8 cellular contexts compared by ENCODE assay signal in genomic region chr2:108612514-108613183, GRCh38.
DNase-seq lines count a peak whose midpoint lies in the region; ATAC-seq and TF ChIP-seq lines count a peak whose summit lies in the region.

No MANE protein-coding gene starts in this region.

- peak overlapping the region; percentile 91 for H3K27ac ChIP-seq in OCI-LY7 (ENCODE audit: low read depth, low read length, poor library complexity, severe bottlenecking)
- no peak overlapping the region for H3K27ac ChIP-seq in adrenal gland

- H3K27ac Mint-ChIP-seq in MCF 10A (ENCODE audit: low read depth, unreplicated experiment) = peak overlapping the region; percentile 94

- H3K27me3 Mint-ChIP-seq in MCF 10A (ENCODE audit: insufficient read depth, unreplicated experiment) = no peaks in the 10 kb centered on the region

- no peaks in the 10 kb centered on the region for H3K9me3 Mint-ChIP-seq in MCF 10A (ENCODE audit: unreplicated experiment)

- 72 to 88% (median 87%) methylated on average over 6 to 10 of the region's 10 CpGs for WGBS in adrenal gland, 4 donors

- H3K4me1 Mint-ChIP-seq in MCF 10A (ENCODE audit: insufficient read depth, unreplicated experiment) = peaks cover 56% of the 10 kb centered on the region

- TF ChIP-seq POLR2A in adrenal gland (IDR thresholded peaks at IDR 0.05) = no peak

- no peaks in the 10 kb centered on the region for H3K27me3 ChIP-seq in adrenal gland

- H3K4me2 ChIP-seq in OCI-LY7 (ENCODE audit: low read length) = peak overlapping the region; percentile 88

- H3K4me3 Mint-ChIP-seq in MCF 10A (ENCODE audit: unreplicated experiment) = peak overlapping the region; percentile 40

- H3K9me3 ChIP-seq in OCI-LY7 (ENCODE audit: low read length) = no peaks in the 10 kb centered on the region
- H3K9me3 ChIP-seq in adrenal gland (replicated peaks in 1 of 3) = no peaks in the 10 kb centered on the region

- peak; percentile 40 for DNase-seq in DMS153 (lab: John Stamatoyannopoulos, UW)
- peak; percentile 60 for DNase-seq in OCI-LY7 (ENCODE audit: low spot score)
- peak; percentile 36 for DNase-seq in MCF 10A (ENCODE audit: unreplicated experiment)
- peak; percentile 57 to 73 for DNase-seq in stimulated activated CD4-positive, alpha-beta T cell treated with anti-CD3 and anti-CD28 coated beads, Interleukin-2, amount 100 ng/mL, for 24 hours
- no peak for DNase-seq in NCI-H187 (lab: John Stamatoyannopoulos, UW)
- DNase-seq in adrenal gland = no peak
- no peak for DNase-seq in NCI-H82 treated with DMSO at 0.1 percent for 48 hours (lab: John Stamatoyannopoulos, UW; ENCODE audit: unreplicated experiment)

- peak overlapping the region; percentile 4; the same call in 1 of the 2 replicates for H2AFZ ChIP-seq in OCI-LY7 (ENCODE audit: low read length)

- H3K4me1 ChIP-seq in OCI-LY7 (ENCODE audit: insufficient read depth, low read length, poor library complexity, severe bottlenecking) (peaks cover 94% of the 10 kb centered on the region), adrenal gland (replicated peaks in 1 of 2) (peaks cover 8 to 51% of the 10 kb centered on the region in 2 donors)

- BruUV-seq in OCI-LY7 (replicated peaks; lab: Mats Ljungman, UMichigan) = no TSS peak
- BruUV-seq in MCF 10A (replicated peaks; lab: Mats Ljungman, UMichigan) = no TSS peak

- peak; percentile 84 for ATAC-seq in GM21529 (IDR thresholded peaks at IDR 0.05; ENCODE audit: unreplicated experiment)

- CTCF ChIA-PET in OCI-LY7 (lab: Charles Lee; ENCODE audit: unreplicated experiment) (interaction anchor here (1.0 to 2.4 kb wide), 5 partner anchors 11 to 24 kb away, joined by 4 to 11 read pairs (median 4); no protein-coding TSS in a partner anchor), MCF 10A (lab: Yijun Ruan, JAX) (interaction anchor here (0.6 to 10.3 kb wide), 5 partner anchors 13 to 216 kb away, joined by 3 to 207 read pairs (median 4); no protein-coding TSS in a partner anchor)

- no peak for TF ChIP-seq CTCF in OCI-LY7 (conservative IDR thresholded peaks at IDR 0.05; ENCODE audit: low read length)
- no peak for TF ChIP-seq CTCF in MCF 10A (IDR thresholded peaks at IDR 0.05; ENCODE audit: unreplicated experiment)
- no peak for TF ChIP-seq CTCF in adrenal gland (IDR thresholded peaks at IDR 0.05)

- no peaks in the 10 kb centered on the region for H3K9me2 ChIP-seq in OCI-LY7 (ENCODE audit: insufficient read depth, low read length)

- H3K79me2 ChIP-seq in OCI-LY7 (ENCODE audit: insufficient read depth, low read depth, low read length) = peaks cover 46% of the 10 kb centered on the region; the same call in 1 of the 2 replicates

- peak overlapping the region; percentile 56 for H3K4me3 ChIP-seq in OCI-LY7 (ENCODE audit: low read depth, low read length, poor library complexity, severe bottlenecking)
- no peak overlapping the region for H3K4me3 ChIP-seq in adrenal gland

- no peaks in the 10 kb centered on the region for H3K36me3 Mint-ChIP-seq in MCF 10A (ENCODE audit: insufficient read depth, unreplicated experiment)

- intact Hi-C loops in OCI-LY7 (cut with micrococcal nuclease; ENCODE audit: unreplicated experiment) (loop anchor here (1.0 kb wide), 1 partner anchor 8 kb away; no protein-coding TSS in a partner anchor), MCF 10A (cut with micrococcal nuclease) (no loop called here), adrenal gland (cut with DNase I) (no loop called here)

- H4K20me1 ChIP-seq in OCI-LY7 (ENCODE audit: insufficient read depth, low read length) = no peaks in the 10 kb centered on the region

- POLR2A ChIA-PET in OCI-LY7 (lab: Charles Lee) = interaction anchor here (1.1 to 11.8 kb wide), 2 partner anchors 15 to 16 kb away, joined by 3 to 356 read pairs; no protein-coding TSS in a partner anchor
- POLR2A ChIA-PET in MCF 10A (lab: Yijun Ruan, JAX) = interaction anchor here (0.9 to 3.6 kb wide), 9 partner anchors 8 to 229 kb away, joined by 3 to 20 read pairs (median 4); no protein-coding TSS in a partner anchor

- H3K36me3 ChIP-seq in OCI-LY7 (ENCODE audit: insufficient read depth, low read length) (no peaks in the 10 kb centered on the region), adrenal gland (replicated peaks in 1 of 2) (no peaks in the 10 kb centered on the region)

Comparison
In these comparisons a context has a peak if more than half of its experiments do, and no peak if none do; other contexts are left out.
1. DNase-seq: peak in DMS153 (single experiment), OCI-LY7 (single experiment), MCF 10A (single experiment) and stimulated activated CD4-positive, alpha-beta T cell treated with anti-CD3 and anti-CD28 coated beads, Interleukin-2, amount 100 ng/mL, for 24 hours (2 of 2); none in NCI-H187 (0 of 2), adrenal gland (0 of 7) and NCI-H82 treated with DMSO at 0.1 percent for 48 hours (single experiment).